2 cellular contexts compared by ENCODE assay signal in the genomic region with DNA sequence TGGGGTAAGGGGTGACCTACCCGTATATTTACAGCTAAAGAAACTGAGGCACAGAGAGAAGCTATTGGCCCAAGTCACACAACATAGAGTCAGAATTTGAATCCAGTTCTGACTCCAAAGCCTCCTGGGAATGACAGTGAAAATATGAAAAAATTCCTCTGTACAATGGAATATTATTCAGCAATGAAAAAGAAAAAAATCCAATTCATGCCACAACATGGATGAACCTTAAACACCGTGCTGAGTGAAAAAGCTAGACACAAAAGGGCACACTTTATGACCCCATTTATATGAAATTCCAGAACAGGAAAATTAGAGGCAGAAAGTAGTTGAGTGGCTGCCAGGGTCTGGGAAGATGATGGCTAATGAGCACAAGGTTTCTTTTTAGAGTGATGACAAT.
A peak's percentile ranks its signal among the peaks of the same experiment; 100 is the strongest.
TF ChIP-seq lines count a peak whose summit lies in the region.

No MANE protein-coding gene starts in this region.

TF ChIP-seq in HEK293, 187 proteins besides CTCF, POLR2A, EP300 and RAD21:
- no peak for TF ChIP-seq KLF9 (tag by site-specific recombination; IDR thresholded peaks at IDR 0.05; ENCODE audit: low read depth)
- no peak for TF ChIP-seq ZNF776 (tag by site-specific recombination; IDR thresholded peaks at IDR 0.05; ENCODE audit: borderline replicate concordance)
- no peak for TF ChIP-seq ZNF791 (tag by site-specific recombination; IDR thresholded peaks at IDR 0.05)
- no peak for TF ChIP-seq ZNF596 (tag by site-specific recombination; IDR thresholded peaks at IDR 0.05)
- TF ChIP-seq WT1 (tag by site-specific recombination; IDR thresholded peaks at IDR 0.05) = no peak
- peak; percentile 99 for TF ChIP-seq ZNF146 (tag by site-specific recombination; IDR thresholded peaks at IDR 0.05)
- TF ChIP-seq ZNF610 (tag by site-specific recombination; IDR thresholded peaks at IDR 0.05; ENCODE audit: borderline replicate concordance) = no peak
- no peak for TF ChIP-seq ZNF132 (tag by site-specific recombination; IDR thresholded peaks at IDR 0.05; ENCODE audit: borderline replicate concordance)
- no peak for TF ChIP-seq SCRT2 (tag by site-specific recombination; IDR thresholded peaks at IDR 0.05)
- TF ChIP-seq GFI1B (tag by site-specific recombination; IDR thresholded peaks at IDR 0.05) = no peak
- TF ChIP-seq ZNF660 (tag by site-specific recombination; IDR thresholded peaks at IDR 0.05) = no peak
- no peak for TF ChIP-seq ZNF707 (tag by site-specific recombination; IDR thresholded peaks at IDR 0.05)
- no peak for TF ChIP-seq ZFHX2 (tag by site-specific recombination; conservative IDR thresholded peaks at IDR 0.05)
- 0 out of 2 replicates have a peak, but pooled peaks have one; percentile 16 for TF ChIP-seq ZNF580 (tag by site-specific recombination; IDR thresholded peaks at IDR 0.05)
- TF ChIP-seq HOXC10 (CRISPR knock-in tag; IDR thresholded peaks at IDR 0.05) = no peak

TF ChIP-seq in H1, 55 proteins besides CTCF, POLR2A, EP300 and RAD21:
- TF ChIP-seq KDM1A (IDR thresholded peaks at IDR 0.05; ENCODE audit: borderline replicate concordance, low read length) (peak; percentile 80), SIRT6 (IDR thresholded peaks at IDR 0.05; ENCODE audit: low read length) (no peak)
